8 cellular contexts compared by ENCODE assay signal in the genomic region with DNA sequence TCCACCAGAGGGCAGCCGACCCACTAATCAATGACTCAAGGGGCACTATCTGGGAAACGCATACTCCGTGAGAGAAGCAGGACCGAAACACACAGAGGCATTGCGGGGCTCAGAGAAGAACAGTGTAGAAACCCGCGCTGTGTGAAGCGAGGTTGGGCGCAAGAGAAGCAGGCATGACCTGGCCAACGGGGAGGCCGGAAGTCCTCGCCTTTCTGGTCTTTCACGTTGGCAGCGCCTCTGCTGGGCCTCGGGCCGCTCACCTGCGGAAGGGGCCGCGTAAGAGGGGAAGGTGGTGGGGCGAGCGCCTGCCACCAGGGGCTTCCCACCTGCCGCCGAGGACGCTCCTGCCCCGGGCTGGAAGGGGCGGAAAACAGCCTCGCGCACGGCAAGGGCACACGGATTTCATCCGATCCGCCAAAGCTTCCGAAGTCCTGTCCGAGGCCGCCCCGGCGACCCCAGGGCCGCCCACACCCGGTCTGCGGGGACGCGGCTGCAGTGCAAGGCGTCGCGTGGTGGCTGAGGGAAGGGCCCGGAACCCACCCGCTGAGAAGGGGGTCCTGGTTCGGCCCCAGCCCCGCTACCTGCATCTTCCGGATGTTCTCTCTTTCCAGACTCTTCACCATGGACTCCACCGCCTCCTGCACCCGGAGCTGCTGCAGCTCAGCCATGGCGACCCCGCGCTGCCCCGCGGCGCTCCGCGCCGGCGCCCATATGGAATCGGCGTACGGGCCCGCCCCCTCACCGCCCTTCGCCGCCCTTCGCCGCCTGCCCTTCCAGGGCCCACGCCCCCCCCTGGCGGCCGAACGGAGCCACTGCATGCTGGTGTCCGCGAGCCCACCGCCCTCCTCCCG.
DNase-seq lines count a peak whose midpoint lies in the region; ATAC-seq and TF ChIP-seq lines count a peak whose summit lies in the region.

TSS of gene FAM136A (minus strand) at position 724 of the 851 bp plus-strand sequence. CDS start at position 668, 56 bp downstream.

- ATAC-seq in GM18870 (IDR thresholded peaks at IDR 0.05; ENCODE audit: unreplicated experiment) (peak; percentile 47), HG03135 (IDR thresholded peaks at IDR 0.05; ENCODE audit: unreplicated experiment) (peak; percentile 71)

- H3K4me3 ChIP-seq in choroid plexus epithelial cell (ENCODE audit: low read depth, low read length) = peak within 1 kb of the TSS; percentile 90

- DNase-seq in AG08396 (ENCODE audit: low spot score) (peak; percentile 93), NCI-H345 treated with DMSO at 0.1 percent for 48 hours (lab: John Stamatoyannopoulos, UW; ENCODE audit: unreplicated experiment) (peak; percentile 80), choroid plexus epithelial cell (ENCODE audit: low read depth) (peak; percentile 78)
- DNase-seq in activated CD4-positive, alpha-beta T cell treated with anti-CD3 and anti-CD28 coated beads for 24 hours (ENCODE audit: low read depth in 2 of 2) = peak; percentile 80 to 88
- peak; percentile 69 to 85 (median 82) for DNase-seq in stimulated activated CD4-positive, alpha-beta T cell treated with anti-CD3 and anti-CD28 coated beads, Interleukin-1b, Interleukin-23, amount 100 ng/mL, for 24 hours (ENCODE audit: low read depth in 4 of 4, low spot score in 1 of 4)

- H3K27me3 ChIP-seq in layer of hippocampus (ENCODE audit: control insufficient read depth, insufficient read depth, low read length) = no peaks in the 10 kb centered on the region

- peak within 1 kb of the TSS; percentile 62 for H3K27ac ChIP-seq in layer of hippocampus (ENCODE audit: low read depth, low read length)

- TF ChIP-seq CTCF in choroid plexus epithelial cell (conservative IDR thresholded peaks at IDR 0.05; ENCODE audit: low read depth, low read length) = peak; percentile 73

Comparison
In these comparisons a context has a peak if more than half of its experiments do, and no peak if none do; other contexts are left out.
1. Peak in every context shown above with its lines: DNase-seq, ATAC-seq, H3K4me3 ChIP-seq and H3K27ac ChIP-seq.